Comparison of ENCODE assay signal across 14 cellular contexts in the genomic region with DNA sequence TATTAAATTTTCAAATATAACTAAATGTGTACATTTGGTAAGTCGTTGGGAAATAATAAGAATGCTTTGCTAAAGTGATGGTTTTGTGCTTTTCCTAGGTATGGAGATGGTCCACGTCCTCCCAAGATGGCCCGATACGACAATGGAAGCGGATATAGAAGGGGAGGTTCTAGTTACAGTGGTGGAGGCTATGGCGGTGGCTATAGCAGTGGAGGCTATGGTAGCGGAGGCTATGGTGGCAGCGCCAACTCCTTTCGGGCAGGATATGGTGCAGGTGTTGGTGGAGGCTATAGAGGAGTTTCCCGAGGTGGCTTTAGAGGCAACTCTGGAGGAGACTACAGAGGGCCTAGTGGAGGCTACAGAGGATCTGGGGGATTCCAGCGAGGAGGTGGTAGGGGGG.
"Had no signal": no experiment of that assay in that cellular context is flagged by ENCODE, and none has a peak within 500 bp of the region (broad histone marks: within the 10 kb centered on the region; RNA-seq: fewer than 3 reads in every experiment).

No MANE protein-coding gene starts in this region.

- H3K4me3 Mint-ChIP-seq: activated naive CD4-positive, alpha-beta T cell treated with anti-CD3 and anti-CD28 coated beads, Interleukin-2, amount 10 ng/mL, durations not matched to agents 7 days and 5 days had no signal

- H3K9me3 ChIP-seq: body of pancreas, esophagus squamous epithelium, pancreas, sigmoid colon, spleen had no signal

- H3K4me1 ChIP-seq: body of pancreas, esophagus squamous epithelium, pancreas, sigmoid colon had no signal

- H3K4me3 ChIP-seq: body of pancreas, esophagus squamous epithelium, pancreas, sigmoid colon, spleen had no signal

- DNase-seq: activated naive CD4-positive, alpha-beta T cell treated with anti-CD3 and anti-CD28 coated beads, Interleukin-2, amount 10 ng/mL, durations not matched to agents 7 days and 5 days; amniotic stem cell; body of pancreas; dermis blood vessel endothelial cell; effector memory CD4-positive, alpha-beta T cell; esophagus squamous epithelium; left ventricle myocardium superior; naive thymus-derived CD4-positive, alpha-beta T cell; pancreas; sigmoid colon; spleen; stimulated activated CD4-positive, alpha-beta T cell treated with anti-CD3 and anti-CD28 coated beads, Interleukin-4, amount 100 ng/mL, for 4 hours; stimulated activated naive CD4-positive, alpha-beta T cell had no signal

- H3K27ac ChIP-seq: body of pancreas, esophagus squamous epithelium, pancreas, sigmoid colon, spleen had no signal

- H3K27me3 Mint-ChIP-seq: activated naive CD4-positive, alpha-beta T cell treated with anti-CD3 and anti-CD28 coated beads, Interleukin-2, amount 10 ng/mL, durations not matched to agents 7 days and 5 days; naive thymus-derived CD4-positive, alpha-beta T cell had no signal

- H3K27me3 ChIP-seq: body of pancreas, esophagus squamous epithelium, pancreas, sigmoid colon, spleen had no signal

- ATAC-seq: body of pancreas; left ventricle myocardium superior; naive thymus-derived CD4-positive, alpha-beta T cell; pancreas had no signal

- H3K27ac Mint-ChIP-seq: activated naive CD4-positive, alpha-beta T cell treated with anti-CD3 and anti-CD28 coated beads, Interleukin-2, amount 10 ng/mL, durations not matched to agents 7 days and 5 days; activated T-helper 2 cell treated with anti-CD3 and anti-CD28 coated beads, Interferon-gamma antibody, Interleukin-2, Interleukin-4, amounts not matched to agents 10 μg/mL and 5 μg/mL and 100 μg/mL, durations not matched to agents 14 hours and 24 hours and 36 hours had no signal

- H3K9me3 Mint-ChIP-seq: activated naive CD4-positive, alpha-beta T cell treated with anti-CD3 and anti-CD28 coated beads, Interleukin-2, amount 10 ng/mL, durations not matched to agents 7 days and 5 days; activated T-helper 2 cell treated with anti-CD3 and anti-CD28 coated beads, Interferon-gamma antibody, Interleukin-2, Interleukin-4, amounts not matched to agents 10 μg/mL and 5 μg/mL and 100 μg/mL, durations not matched to agents 14 hours and 24 hours and 36 hours had no signal
